ENCODE assay signal across 20 cellular contexts in genomic region chr10:128029731-128030369, GRCh38.
"Had no signal": no experiment of that assay in that cellular context is flagged by ENCODE, and none has a peak within 500 bp of the region (broad histone marks: within the 10 kb centered on the region; RNA-seq: fewer than 3 reads in every experiment).

No MANE protein-coding gene starts in this region.

- DNase-seq: activated CD4-positive, alpha-beta T cell treated with anti-CD3 and anti-CD28 coated beads for 1 hour; activated CD4-positive, alpha-beta T cell treated with anti-CD3 and anti-CD28 coated beads, Interleukin-2, amount 50 U/mL, for 1 hour; activated CD8-positive, alpha-beta T cell treated with anti-CD3 and anti-CD28 coated beads, Interleukin-2, amount 10 ng/mL, durations not matched to agents 7 days and 5 days; activated naive CD4-positive, alpha-beta T cell treated with anti-CD3 and anti-CD28 coated beads, Interleukin-2, amount 50 U/mL, for 16 hours; activated T-cell treated with anti-CD3 and anti-CD28 coated beads, Interleukin-2, amount 50 U/mL, for 1 hour; cerebellar nuclear complex; cortex of kidney; endodermal cell; heart left ventricle; left cardiac atrium; occipital lobe; retina; spleen; stimulated activated CD4-positive, alpha-beta T cell treated with anti-CD3 and anti-CD28 coated beads, Interleukin-4, amount 100 ng/mL, for 1 hour; stimulated activated naive CD4-positive, alpha-beta T cell; T-helper 9 cell had no signal

- H3K27ac Mint-ChIP-seq: activated CD8-positive, alpha-beta T cell treated with anti-CD3 and anti-CD28 coated beads, Interleukin-2, amount 10 ng/mL, durations not matched to agents 7 days and 5 days; endodermal cell; memory B cell had no signal

- H3K4me1 ChIP-seq: upper lobe of left lung had no signal

- H3K27me3 ChIP-seq: heart left ventricle, spleen, upper lobe of left lung had no signal

- H3K4me3 Mint-ChIP-seq: activated CD8-positive, alpha-beta T cell treated with anti-CD3 and anti-CD28 coated beads, Interleukin-2, amount 10 ng/mL, durations not matched to agents 7 days and 5 days; endodermal cell; memory B cell; nephron had no signal

- H3K9me3 ChIP-seq: heart left ventricle, spleen, upper lobe of left lung had no signal

- H3K4me1 Mint-ChIP-seq: endodermal cell had no signal

- H3K36me3 Mint-ChIP-seq: memory B cell had no signal

- H3K4me3 ChIP-seq: heart left ventricle, spleen, upper lobe of left lung had no signal

- H3K27ac ChIP-seq: spleen, upper lobe of left lung had no signal

- H3K9me3 Mint-ChIP-seq: activated naive CD8-positive, alpha-beta T cell treated with anti-CD3 and anti-CD28 coated beads, Interleukin-2, amount 50 U/mL, for 24 hours; endodermal cell; memory B cell; nephron had no signal

- H3K36me3 ChIP-seq: heart left ventricle had no signal

- ATAC-seq: heart left ventricle, left cardiac atrium had no signal
